Comparison of ENCODE assay signal across 8 cellular contexts in the genomic region with DNA sequence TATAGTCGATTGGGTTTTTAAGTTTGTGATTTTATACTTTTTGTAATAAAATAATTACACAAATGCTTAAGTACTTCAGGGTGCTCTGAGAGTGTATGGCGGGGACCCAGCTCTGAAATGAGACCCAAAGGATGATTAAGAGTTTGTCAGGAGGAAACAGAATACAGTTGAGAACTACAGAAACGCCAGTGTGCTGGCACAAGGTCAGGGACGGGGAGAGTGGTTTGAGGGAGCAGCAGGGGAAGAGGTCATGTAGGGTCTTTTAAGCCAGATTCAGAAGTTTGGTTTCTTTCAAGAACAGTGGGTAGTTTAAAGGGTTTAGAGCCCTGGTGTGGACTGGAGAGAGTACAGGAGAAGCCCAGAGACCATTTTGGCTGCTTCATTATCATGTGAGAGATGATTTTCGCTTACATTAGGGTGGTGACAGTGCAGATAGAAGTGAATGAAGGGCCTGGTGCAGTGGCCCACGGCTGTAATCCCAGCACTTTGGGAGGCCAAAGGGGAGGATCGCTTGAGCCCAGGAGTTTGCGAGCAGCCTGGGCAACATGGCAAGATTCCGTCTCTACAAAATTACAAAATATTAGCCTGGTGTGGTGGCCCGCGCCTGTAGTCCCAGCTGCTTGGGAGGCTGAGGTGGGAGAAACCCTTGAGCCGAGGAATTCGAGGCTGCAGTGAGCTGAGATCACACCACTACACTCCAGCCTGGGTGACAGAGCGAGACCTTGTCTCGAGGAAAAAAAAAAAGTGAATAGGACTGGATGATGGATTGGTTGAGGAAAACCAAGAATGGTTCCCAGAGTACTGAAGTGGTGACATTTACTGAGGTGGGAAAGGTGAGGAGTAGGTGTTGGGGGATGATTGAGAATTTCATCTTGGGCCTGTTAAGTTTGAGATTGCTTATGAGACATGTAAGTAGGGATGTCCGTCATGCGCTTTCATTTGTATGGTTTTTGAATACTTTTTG. TPM values are rescaled to one million over a fixed set of nuclear protein-coding genes. Genes with fewer than 3 reads are reported as not detected.
DNase-seq lines count a peak whose midpoint lies in the region; ATAC-seq and TF ChIP-seq lines count a peak whose summit lies in the region.

No MANE protein-coding gene starts in this region.

- CTCF ChIA-PET in activated B cell treated with CpG ODN at 0.5 μM for 24 hours (lab: Charles Lee) = interaction anchor here (1.5 to 1.9 kb wide), 3 partner anchors 32 to 192 kb away, joined by 4 to 10 read pairs (median 4); a partner anchor contains a TSS

- H3K4me1 Mint-ChIP-seq in activated B cell treated with CpG ODN at 0.5 μM for 24 hours = peaks cover 69% of the 10 kb centered on the region

- H3K36me3 ChIP-seq in sigmoid colon = no peaks in the 10 kb centered on the region

- no peaks in the 10 kb centered on the region for H3K9me3 ChIP-seq in sigmoid colon

- peaks cover 27% of the 10 kb centered on the region for H3K36me3 Mint-ChIP-seq in activated B cell treated with CpG ODN at 0.5 μM for 24 hours (ENCODE audit: low read depth)

- no peak for TF ChIP-seq EP300 in sigmoid colon (IDR thresholded peaks at IDR 0.05)

- no peak for ATAC-seq in activated B cell treated with CpG ODN at 0.5 μM for 24 hours (ENCODE audit: low read depth)
- no peak for ATAC-seq in esophagus mucosa
- no peak for ATAC-seq in GM21447 (IDR thresholded peaks at IDR 0.05; ENCODE audit: unreplicated experiment)
- no peak for ATAC-seq in HG02870 (IDR thresholded peaks at IDR 0.05; ENCODE audit: unreplicated experiment)

- WGBS in sigmoid colon, 2 donors = 50 to 60% methylated on average over 17 of the region's 17 CpGs

- peaks cover 0 to 75% (median 68%) of the 10 kb centered on the region in 4 donors for H3K4me1 ChIP-seq in sigmoid colon

- intact Hi-C loops in activated B cell treated with CpG ODN at 0.5 μM for 24 hours (cut with micrococcal nuclease) = no loop called here
- intact Hi-C loops in sigmoid colon (cut with DNase I) = no loop called here

- POLR2A ChIA-PET in activated B cell treated with CpG ODN at 0.5 μM for 24 hours (lab: Charles Lee) = interaction anchor here (0.5 to 2.4 kb wide), 17 partner anchors 8 to 1630 kb away, joined by 3 to 73 read pairs (median 5); a partner anchor contains a TSS

- peak overlapping the region; percentile 95 to 100 (median 96) for H3K27ac ChIP-seq in sigmoid colon

- peak; percentile 17 for DNase-seq in SIG-M5 treated with dmso at 0.1 percent for 504 hours (lab: John Stamatoyannopoulos, UW; ENCODE audit: unreplicated experiment)
- no peak for DNase-seq in SIG-M5 (lab: John Stamatoyannopoulos, UW)
- no peak for DNase-seq in activated B cell treated with CpG ODN at 0.5 μM for 24 hours
- DNase-seq in globus pallidus (ENCODE audit: low spot score) = peak; percentile 15
- DNase-seq in sigmoid colon = peak; percentile 75

- H3K27ac Mint-ChIP-seq in activated B cell treated with CpG ODN at 0.5 μM for 24 hours = peak overlapping the region; percentile 99

- H3K27me3 ChIP-seq in sigmoid colon = no peaks in the 10 kb centered on the region

- no peaks in the 10 kb centered on the region for H3K27me3 Mint-ChIP-seq in activated B cell treated with CpG ODN at 0.5 μM for 24 hours

- no peak for TF ChIP-seq POLR2A in sigmoid colon (IDR thresholded peaks at IDR 0.05)

- peak overlapping the region; percentile 100 for H3K4me3 Mint-ChIP-seq in activated B cell treated with CpG ODN at 0.5 μM for 24 hours

- no peaks in the 10 kb centered on the region for H3K9me3 Mint-ChIP-seq in activated B cell treated with CpG ODN at 0.5 μM for 24 hours

- no peak for TF ChIP-seq CTCF in activated B cell treated with CpG ODN at 0.5 μM for 24 hours (IDR thresholded peaks at IDR 0.05)
- no peak for TF ChIP-seq CTCF in sigmoid colon (IDR thresholded peaks at IDR 0.05)

- peak overlapping the region; percentile 85 to 99 (median 86) for H3K4me3 ChIP-seq in sigmoid colon

RNA-seq across cellular contexts. Expression of a gene that starts 1.4 kb away (rescaled TPM):
- 95.7 and 99.6 TPM in 2 replicates for total RNA-seq in activated B cell treated with CpG ODN at 0.5 μM for 24 hours
- total RNA-seq in sigmoid colon = 100 to 1,000 TPM in 2 of 4 donors, 10 to 100 TPM in 2; 67.0 to 117 (median 106) TPM
- 10 to 100 TPM; 49.9 to 62.0 (median 58.4) TPM for polyA plus RNA-seq in sigmoid colon
- total RNA-seq in esophagus mucosa = 125 TPM

RNA-seq across cellular contexts. Expression of a gene that starts 30.7 kb away (rescaled TPM):
- total RNA-seq in activated B cell treated with CpG ODN at 0.5 μM for 24 hours (223 and 224 TPM in 2 replicates), sigmoid colon (100 to 1,000 TPM; 148 to 244 (median 192) TPM), esophagus mucosa (176 TPM)
- 100 to 1,000 TPM in 2 of 3 donors, 10 to 100 TPM in 1; 75.1 to 136 (median 101) TPM for polyA plus RNA-seq in sigmoid colon

Comparison
In these comparisons a context has a peak if more than half of its experiments do, and no peak if none do; other contexts are left out.
1. DNase-seq: peak in SIG-M5 treated with dmso at 0.1 percent for 504 hours (single experiment), globus pallidus (single experiment) and sigmoid colon (single experiment); none in SIG-M5 (single experiment) and activated B cell treated with CpG ODN at 0.5 μM for 24 hours (single experiment).